ENCODE assay signal across 17 cellular contexts in the genomic region with DNA sequence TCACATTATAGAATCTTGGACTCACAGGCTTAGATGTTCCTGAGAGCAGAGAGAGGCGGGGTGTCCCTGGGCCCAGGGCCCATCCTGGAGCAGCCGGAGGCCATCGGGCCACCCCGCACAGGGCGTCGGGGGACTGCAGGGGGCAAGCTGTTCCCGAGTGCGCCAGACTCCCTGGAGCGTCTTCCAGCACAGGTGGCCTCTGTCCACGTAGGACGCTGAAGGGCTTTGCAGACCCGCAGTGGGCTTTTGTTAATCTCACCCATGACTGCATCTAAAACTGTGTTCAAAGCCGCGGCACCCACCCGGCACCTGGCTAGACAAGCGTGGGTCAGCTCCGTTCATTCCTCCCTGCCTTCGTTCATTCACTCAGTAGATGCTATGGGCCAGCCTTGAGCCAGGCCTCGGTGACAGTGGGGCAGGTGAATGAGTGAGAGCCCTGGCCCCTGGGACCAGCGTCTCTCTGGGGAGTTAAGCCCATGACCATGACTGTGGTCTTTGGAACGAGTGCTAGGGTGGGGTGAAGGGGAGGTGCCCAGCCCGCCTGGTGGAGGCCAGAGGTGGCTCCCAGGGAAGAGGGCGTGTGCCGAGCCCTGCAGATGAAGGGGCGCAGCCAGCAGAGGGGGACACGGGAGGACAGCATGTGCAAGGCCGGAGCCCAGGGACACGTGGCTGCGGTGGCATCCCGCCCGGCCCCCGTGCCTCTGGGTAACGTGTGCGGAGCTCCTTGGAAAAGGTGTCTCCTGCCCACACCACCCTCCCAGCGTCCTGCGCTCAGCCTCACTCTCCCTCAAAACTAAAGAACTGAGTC.
"Had no signal": no experiment of that assay in that cellular context is flagged by ENCODE, and none has a peak within 500 bp of the region (broad histone marks: within the 10 kb centered on the region; RNA-seq: fewer than 3 reads in every experiment).

No MANE protein-coding gene starts in this region.

- H3K36me3 Mint-ChIP-seq: activated CD4-positive, alpha-beta memory T cell treated with anti-CD3 and anti-CD28 coated beads for 36 hours; activated naive CD4-positive, alpha-beta T cell treated with anti-CD3 and anti-CD28 coated beads, Interleukin-2, amount 50 U/mL, for 24 hours; immature natural killer cell; stimulated activated naive B cell treated with anti-CD40 and anti-IgM and Interleukin-4, amounts not matched to agents 10 μg/mL and 1 μg/mL and 100 μg/mL, for 72 hours had no signal

- ATAC-seq: activated CD4-positive, CD25-positive, alpha-beta regulatory T cell treated with anti-CD3 and anti-CD28 coated beads, Interleukin-2, amount 50 U/mL, for 24 hours; left colon; stimulated activated naive B cell treated with anti-CD40 and anti-IgM and Interleukin-4, amounts not matched to agents 10 μg/mL and 1 μg/mL and 100 μg/mL, for 72 hours had no signal

- H3K9me3 Mint-ChIP-seq: activated CD4-positive, alpha-beta memory T cell treated with anti-CD3 and anti-CD28 coated beads for 36 hours; activated naive CD4-positive, alpha-beta T cell treated with anti-CD3 and anti-CD28 coated beads, Interleukin-2, amount 50 U/mL, for 24 hours; immature natural killer cell; neural crest cell had no signal

- H3K9me3 ChIP-seq: ovary, transverse colon had no signal

- H3K4me3 Mint-ChIP-seq: activated CD4-positive, alpha-beta memory T cell treated with anti-CD3 and anti-CD28 coated beads for 36 hours; activated naive CD4-positive, alpha-beta T cell treated with anti-CD3 and anti-CD28 coated beads, Interleukin-2, amount 50 U/mL, for 24 hours; immature natural killer cell; neural crest cell; stimulated activated naive B cell treated with anti-CD40 and anti-IgM and Interleukin-4, amounts not matched to agents 10 μg/mL and 1 μg/mL and 100 μg/mL, for 72 hours had no signal

- H3K27ac ChIP-seq: brain microvascular endothelial cell, ovary, transverse colon had no signal

- H3K4me1 Mint-ChIP-seq: activated naive CD4-positive, alpha-beta T cell treated with anti-CD3 and anti-CD28 coated beads, Interleukin-2, amount 50 U/mL, for 24 hours; immature natural killer cell; neural crest cell; stimulated activated naive B cell treated with anti-CD40 and anti-IgM and Interleukin-4, amounts not matched to agents 10 μg/mL and 1 μg/mL and 100 μg/mL, for 72 hours had no signal

- DNase-seq: activated CD4-positive, alpha-beta memory T cell treated with anti-CD3 and anti-CD28 coated beads for 36 hours; activated CD8-positive, alpha-beta memory T cell treated with anti-CD3 and anti-CD28 coated beads, Interleukin-2, amount 50 U/mL, for 4 hours; amygdala; brain microvascular endothelial cell; cerebellar nuclear complex; dermis blood vessel endothelial cell; hypothalamus; immature natural killer cell; left colon; mesenchymal stem cell; stimulated activated CD4-positive, alpha-beta T cell treated with anti-CD3 and anti-CD28 coated beads, Interleukin-2, amount 100 ng/mL, for 24 hours; stimulated activated naive B cell treated with anti-CD40 and anti-IgM and Interleukin-4, amounts not matched to agents 10 μg/mL and 1 μg/mL and 100 μg/mL, for 72 hours; transverse colon had no signal

- H3K4me1 ChIP-seq: transverse colon had no signal

- H3K27ac Mint-ChIP-seq: activated CD4-positive, alpha-beta memory T cell treated with anti-CD3 and anti-CD28 coated beads for 36 hours; activated naive CD4-positive, alpha-beta T cell treated with anti-CD3 and anti-CD28 coated beads, Interleukin-2, amount 50 U/mL, for 24 hours; immature natural killer cell; stimulated activated naive B cell treated with anti-CD40 and anti-IgM and Interleukin-4, amounts not matched to agents 10 μg/mL and 1 μg/mL and 100 μg/mL, for 72 hours had no signal

- H3K4me3 ChIP-seq: ovary, transverse colon had no signal

- H3K27me3 ChIP-seq: brain microvascular endothelial cell, ovary, transverse colon had no signal

- H3K27me3 Mint-ChIP-seq: activated CD4-positive, alpha-beta memory T cell treated with anti-CD3 and anti-CD28 coated beads for 36 hours; activated naive CD4-positive, alpha-beta T cell treated with anti-CD3 and anti-CD28 coated beads, Interleukin-2, amount 50 U/mL, for 24 hours; stimulated activated naive B cell treated with anti-CD40 and anti-IgM and Interleukin-4, amounts not matched to agents 10 μg/mL and 1 μg/mL and 100 μg/mL, for 72 hours had no signal

- H3K36me3 ChIP-seq: brain microvascular endothelial cell, ovary, transverse colon had no signal
